Comparison of ENCODE assay signal across 8 cellular contexts in the genomic region with DNA sequence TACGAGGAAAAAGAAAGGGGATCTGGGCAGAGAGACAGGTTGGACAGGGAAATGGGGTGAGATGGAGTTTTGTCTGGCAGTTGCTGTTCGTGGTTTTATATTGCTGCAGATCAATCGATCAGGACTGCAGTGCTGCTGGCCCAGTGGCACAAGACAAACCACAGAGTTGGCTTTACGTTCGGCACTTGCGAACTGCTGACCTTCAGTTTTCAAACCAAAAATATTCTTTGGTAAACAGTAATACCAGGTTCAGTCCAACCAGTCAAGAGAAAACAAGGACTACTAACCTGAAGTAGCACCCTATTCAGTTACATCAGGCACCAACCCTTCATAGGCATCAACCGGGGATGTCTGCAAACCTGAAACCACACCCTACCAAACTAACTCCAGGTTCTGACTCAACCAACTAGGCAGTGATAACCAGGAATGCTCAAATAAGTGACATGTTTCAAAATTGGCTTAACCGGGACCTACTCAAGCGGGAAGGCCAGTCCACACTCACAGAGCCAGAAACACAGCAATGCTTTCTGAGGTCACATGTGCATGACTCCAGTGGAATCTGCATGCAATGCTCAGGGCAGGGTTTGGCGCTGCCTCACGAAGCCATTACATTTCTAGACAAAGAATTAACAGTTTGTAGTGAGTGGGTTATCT.
DNase-seq lines count a peak whose midpoint lies in the region; ATAC-seq and TF ChIP-seq lines count a peak whose summit lies in the region.

No MANE protein-coding gene starts in this region.

- H3K36me3 ChIP-seq in sigmoid colon (no peaks in the 10 kb centered on the region), GM23338 (ENCODE audit: insufficient read depth) (no peaks in the 10 kb centered on the region)

- H3K27me3 ChIP-seq in sigmoid colon, result no peaks in the 10 kb centered on the region
- no peaks in the 10 kb centered on the region; the same call in 1 of the 2 replicates for H3K27me3 ChIP-seq in GM23338 (ENCODE audit: insufficient read depth)

- peak; percentile 88 for DNase-seq in EH (ENCODE audit: low read depth)
- no peak for DNase-seq in activated T-helper 1 cell treated with anti-CD3 and anti-CD28 coated beads, Interleukin-12 subunit alpha, Interleukin-12 subunit beta, Interleukin-2, Interleukin-4 antibody, amounts not matched to agents 30 ng/mL and 10 ng/mL and 1 ng/mL, durations not matched to agents 14 hours and 24 hours and 36 hours (ENCODE audit: low spot score)
- DNase-seq in Right ventricle myocardium superior, result peak; percentile 63
- peak; percentile 89 for DNase-seq in sigmoid colon
- DNase-seq in effector CD8-positive, alpha-beta T cell (lab: John Stamatoyannopoulos, UW), result no peak
- DNase-seq in GM23338 (ENCODE audit: low spot score), result no peak
- no peak for DNase-seq in activated gamma-delta T cell (lab: John Stamatoyannopoulos, UW)
- DNase-seq in activated CD4-positive, CD25-positive, alpha-beta regulatory T cell (lab: John Stamatoyannopoulos, UW), result no peak

- no peak for TF ChIP-seq POLR2A in sigmoid colon (IDR thresholded peaks at IDR 0.05)

- peak; percentile 28 for ATAC-seq in Right ventricle myocardium superior (ENCODE audit: poor library complexity)
- no peak for ATAC-seq in GM23338

- H3K4me1 ChIP-seq in sigmoid colon (peaks cover 0 to 76% (median 64%) of the 10 kb centered on the region in 4 donors), GM23338 (ENCODE audit: insufficient read depth) (peaks cover 16% of the 10 kb centered on the region)

- H4K20me1 ChIP-seq in GM23338 (replicated peaks; ENCODE audit: insufficient read depth), result no peaks in the 10 kb centered on the region

- peak overlapping the region; percentile 31 for H3K4me3 Mint-ChIP-seq in activated T-helper 1 cell treated with anti-CD3 and anti-CD28 coated beads, Interleukin-12 subunit alpha, Interleukin-12 subunit beta, Interleukin-2, Interleukin-4 antibody, amounts not matched to agents 30 ng/mL and 10 ng/mL and 1 ng/mL, durations not matched to agents 14 hours and 24 hours and 36 hours
- H3K4me3 Mint-ChIP-seq in GM23338, result no peak overlapping the region

- peak overlapping the region; percentile 46 for H3K27ac Mint-ChIP-seq in activated T-helper 1 cell treated with anti-CD3 and anti-CD28 coated beads, Interleukin-12 subunit alpha, Interleukin-12 subunit beta, Interleukin-2, Interleukin-4 antibody, amounts not matched to agents 30 ng/mL and 10 ng/mL and 1 ng/mL, durations not matched to agents 14 hours and 24 hours and 36 hours
- H3K27ac Mint-ChIP-seq in GM23338, result no peak overlapping the region; the same call in 1 of the 2 replicates

- peaks cover 20% of the 10 kb centered on the region for H3K36me3 Mint-ChIP-seq in activated T-helper 1 cell treated with anti-CD3 and anti-CD28 coated beads, Interleukin-12 subunit alpha, Interleukin-12 subunit beta, Interleukin-2, Interleukin-4 antibody, amounts not matched to agents 30 ng/mL and 10 ng/mL and 1 ng/mL, durations not matched to agents 14 hours and 24 hours and 36 hours (ENCODE audit: low read depth)
- H3K36me3 Mint-ChIP-seq in GM23338 (ENCODE audit: low read depth), result no peaks in the 10 kb centered on the region

- H3K4me2 ChIP-seq in GM23338, result no peak overlapping the region

- no peak for TF ChIP-seq CTCF in sigmoid colon (IDR thresholded peaks at IDR 0.05)
- TF ChIP-seq CTCF in GM23338 (conservative IDR thresholded peaks at IDR 0.05; ENCODE audit: low read depth in 2 of 2), result no peak

- intact Hi-C loops in activated T-helper 1 cell treated with anti-CD3 and anti-CD28 coated beads, Interleukin-12 subunit alpha, Interleukin-12 subunit beta, Interleukin-2, Interleukin-4 antibody, amounts not matched to agents 30 ng/mL and 10 ng/mL and 1 ng/mL, durations not matched to agents 14 hours and 24 hours and 36 hours (cut with micrococcal nuclease), result no loop called here
- intact Hi-C loops in Right ventricle myocardium superior (cut with DNase I) (loop anchor here (5.0 kb wide), 1 partner anchor 35 kb away; no protein-coding TSS in a partner anchor), sigmoid colon (cut with DNase I) (loop anchor here (2.0 kb wide), 1 partner anchor 32 kb away; no protein-coding TSS in a partner anchor)

- no peaks in the 10 kb centered on the region for H3K9me3 ChIP-seq in sigmoid colon

- peaks cover 65% of the 10 kb centered on the region for H3K4me1 Mint-ChIP-seq in activated T-helper 1 cell treated with anti-CD3 and anti-CD28 coated beads, Interleukin-12 subunit alpha, Interleukin-12 subunit beta, Interleukin-2, Interleukin-4 antibody, amounts not matched to agents 30 ng/mL and 10 ng/mL and 1 ng/mL, durations not matched to agents 14 hours and 24 hours and 36 hours (ENCODE audit: low read depth)
- peaks cover 39% of the 10 kb centered on the region for H3K4me1 Mint-ChIP-seq in GM23338

- no peaks in the 10 kb centered on the region for H3K9me3 Mint-ChIP-seq in activated T-helper 1 cell treated with anti-CD3 and anti-CD28 coated beads, Interleukin-12 subunit alpha, Interleukin-12 subunit beta, Interleukin-2, Interleukin-4 antibody, amounts not matched to agents 30 ng/mL and 10 ng/mL and 1 ng/mL, durations not matched to agents 14 hours and 24 hours and 36 hours
- H3K9me3 Mint-ChIP-seq in GM23338, result no peaks in the 10 kb centered on the region

- H3K27me3 Mint-ChIP-seq in activated T-helper 1 cell treated with anti-CD3 and anti-CD28 coated beads, Interleukin-12 subunit alpha, Interleukin-12 subunit beta, Interleukin-2, Interleukin-4 antibody, amounts not matched to agents 30 ng/mL and 10 ng/mL and 1 ng/mL, durations not matched to agents 14 hours and 24 hours and 36 hours (ENCODE audit: insufficient read depth), result no peaks in the 10 kb centered on the region
- H3K27me3 Mint-ChIP-seq in GM23338 (ENCODE audit: insufficient read depth, low read depth, poor library complexity), result peaks cover 2% of the 10 kb centered on the region

- H3K27ac ChIP-seq in sigmoid colon (peak overlapping the region; percentile 72 to 87 (median 84)), GM23338 (ENCODE audit: low read depth) (no peak overlapping the region)

- H3K4me3 ChIP-seq in sigmoid colon (no peak overlapping the region), GM23338 (no peak overlapping the region)

- no peak overlapping the region for H2AFZ ChIP-seq in GM23338

- 77 to 79% methylated on average over 11 of the region's 11 CpGs for WGBS in sigmoid colon, 2 donors

- no peak for TF ChIP-seq EP300 in sigmoid colon (IDR thresholded peaks at IDR 0.05)

- no peaks in the 10 kb centered on the region for H3K9me2 ChIP-seq in GM23338 (ENCODE audit: insufficient read depth)

- no peaks in the 10 kb centered on the region for H3F3A ChIP-seq in GM23338 (replicated peaks; ENCODE audit: low read depth)

- H3K79me2 ChIP-seq in GM23338 (replicated peaks; ENCODE audit: insufficient read depth), result peaks cover 3% of the 10 kb centered on the region

TF ChIP-seq in GM23338, 12 proteins besides CTCF, POLR2A, EP300 and RAD21 (continues in another document):
- TF ChIP-seq POLR2AphosphoS5 (IDR thresholded peaks at IDR 0.05; ENCODE audit: low read depth) (no peak), EZH2 (IDR thresholded peaks at IDR 0.05; ENCODE audit: low read depth, unreplicated experiment) (no peak), NANOG (IDR thresholded peaks at IDR 0.05; ENCODE audit: borderline replicate concordance) (no peak), EZH2phosphoT487 (IDR thresholded peaks at IDR 0.05; ENCODE audit: unreplicated experiment) (no peak), STAT1 (IDR thresholded peaks at IDR 0.05; ENCODE audit: unreplicated experiment) (no peak), ZNF331 (CRISPR knock-in tag; IDR thresholded peaks at IDR 0.05; ENCODE audit: low read depth) (no peak), JUNB (IDR thresholded peaks at IDR 0.05; ENCODE audit: unreplicated experiment) (no peak), CREB1 (CRISPR knock-in tag; IDR thresholded peaks at IDR 0.05; ENCODE audit: low read depth) (no peak), ETS1 (IDR thresholded peaks at IDR 0.05) (no peak)

Comparison
In these comparisons a context has a peak if more than half of its experiments do, and no peak if none do; other contexts are left out.
1. DNase-seq: peak in EH (single experiment), Right ventricle myocardium superior (single experiment) and sigmoid colon (single experiment); none in activated T-helper 1 cell treated with anti-CD3 and anti-CD28 coated beads, Interleukin-12 subunit alpha, Interleukin-12 subunit beta, Interleukin-2, Interleukin-4 antibody, amounts not matched to agents 30 ng/mL and 10 ng/mL and 1 ng/mL, durations not matched to agents 14 hours and 24 hours and 36 hours (single experiment), effector CD8-positive, alpha-beta T cell (single experiment), GM23338 (single experiment), activated gamma-delta T cell (single experiment) and activated CD4-positive, CD25-positive, alpha-beta regulatory T cell (0 of 4).